ENCODE assay signal across 21 cellular contexts in the genomic region with DNA sequence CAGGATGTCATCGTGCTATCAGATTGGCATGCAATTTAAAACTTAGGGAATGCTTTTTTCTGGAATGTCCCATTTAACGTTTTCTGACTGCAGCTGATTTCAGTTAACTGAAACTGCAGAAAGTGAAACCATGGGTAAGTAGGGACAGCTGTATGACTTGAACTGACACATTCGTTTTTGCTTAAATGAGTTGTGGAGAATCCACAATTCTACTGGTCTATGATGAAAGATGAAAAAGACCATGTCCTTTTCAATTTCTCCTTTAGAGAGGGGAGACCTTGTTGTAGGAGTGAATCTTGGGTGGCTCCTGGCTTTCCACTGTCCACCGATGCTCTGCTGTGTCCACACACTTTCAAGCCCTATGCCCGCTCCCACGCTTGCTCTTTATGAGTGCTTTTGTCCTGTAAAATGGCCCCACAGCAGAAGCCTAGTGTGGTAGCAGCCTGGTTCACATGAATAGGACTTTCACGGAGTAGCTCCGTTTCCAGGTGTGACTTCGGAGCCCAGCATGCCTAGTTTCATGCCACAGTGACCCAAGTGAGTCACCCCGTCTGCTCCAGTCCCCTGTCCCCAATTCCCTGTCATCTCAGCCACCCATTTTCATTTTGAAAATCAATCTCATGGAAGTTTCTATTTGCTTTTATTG. TPM values are rescaled to one million over a fixed set of nuclear protein-coding genes. Genes with fewer than 3 reads are reported as not detected.
DNase-seq lines count a peak whose midpoint lies in the region; ATAC-seq, FAIRE-seq and TF ChIP-seq lines count a peak whose summit lies in the region.
"Had no signal": no experiment of that assay in that cellular context is flagged by ENCODE, and none has a peak within 500 bp of the region (broad histone marks: within the 10 kb centered on the region; RNA-seq: fewer than 3 reads in every experiment).

No MANE protein-coding gene starts in this region.

- H2BK5ac ChIP-seq in IMR-90 (ENCODE audit: low read depth, low read length, poor library complexity, severe bottlenecking) (no peak overlapping the region), H1 (ENCODE audit: low read depth, low read length) (peak overlapping the region; percentile 30; the same call in 1 of the 2 replicates)

- peaks cover 7% of the 10 kb centered on the region for H3K9me1 ChIP-seq in IMR-90 (ENCODE audit: insufficient read depth, low read length)

- no peak for TF ChIP-seq CTCF in IMR-90 (conservative IDR thresholded peaks at IDR 0.05; ENCODE audit: low read depth, low read length)
- no peak for TF ChIP-seq CTCF in H1 (IDR thresholded peaks at IDR 0.05; ENCODE audit: control extremely low read depth in 1 of 3, insufficient read depth in 1 of 3, low read depth in 1 of 3, low read length in 3 of 3)

- H4K91ac ChIP-seq in IMR-90 (ENCODE audit: insufficient read depth, low read depth, low read length) (no peak overlapping the region), H1 (replicated peaks; ENCODE audit: insufficient read length, low read length) (no peak overlapping the region)

- H3K27me3 Mint-ChIP-seq in activated naive CD4-positive, alpha-beta T cell treated with anti-CD3 and anti-CD28 coated beads for 36 hours (ENCODE audit: low read depth) = no peaks in the 10 kb centered on the region
- H3K27me3 Mint-ChIP-seq: IgD-negative memory B cell had no signal

- H2AFZ ChIP-seq in IMR-90 (replicated peaks; ENCODE audit: low read length, poor library complexity) (no peak overlapping the region), H1 (ENCODE audit: low read length) (no peak overlapping the region)

- no peaks in the 10 kb centered on the region for H4K20me1 ChIP-seq in IMR-90 (ENCODE audit: insufficient read depth, low read length)
- H4K20me1 ChIP-seq in H1 (replicated peaks in 1 of 2; ENCODE audit: control insufficient read depth in 1 of 2, insufficient read depth in 2 of 2, low read length in 2 of 2) = peaks cover 3 to 6% of the 10 kb centered on the region in 2 experiments

- TF ChIP-seq POLR2A in IMR-90 (IDR thresholded peaks at IDR 0.05; ENCODE audit: low read depth, low read length) (no peak), H1 (IDR thresholded peaks at IDR 0.05; ENCODE audit: control extremely low read depth in 1 of 2, low read depth in 2 of 2, low read length in 2 of 2) (no peak)

- dilution Hi-C loops in IMR-90 (cut with HindIII; ENCODE audit: low sequenced_read_pairs, unreplicated experiment) = no loop called here

- no peak for FAIRE-seq in H1 (lab: Jason Lieb, UNC)
- FAIRE-seq: frontal cortex had no signal

- H3K9me3 Mint-ChIP-seq in activated naive CD4-positive, alpha-beta T cell treated with anti-CD3 and anti-CD28 coated beads for 36 hours = no peaks in the 10 kb centered on the region
- no peaks in the 10 kb centered on the region for H3K9me3 Mint-ChIP-seq in stimulated activated effector memory CD8-positive, alpha-beta T cell treated with anti-CD3 and anti-CD28 coated beads, Interleukin-12 subunit alpha, Interleukin-12 subunit beta, amount 100 ng/mL, for 72 hours
- H3K9me3 Mint-ChIP-seq: IgD-negative memory B cell had no signal

- H2BK12ac ChIP-seq in H1 (ENCODE audit: low read depth, low read length) = no peak overlapping the region

- TF ChIP-seq RAD21 in IMR-90 (IDR thresholded peaks at IDR 0.05; ENCODE audit: low read length) = no peak
- TF ChIP-seq RAD21 in H1 (IDR thresholded peaks at IDR 0.05 in 1 of 2, conservative IDR thresholded peaks at IDR 0.05 in 1 of 2; ENCODE audit: low read depth in 2 of 2, low read length in 2 of 2) = no peak

- H3K23me2 ChIP-seq in H1 (ENCODE audit: low read depth, low read length) = peaks cover 6% of the 10 kb centered on the region; the same call in 1 of the 2 replicates

- H2BK15ac ChIP-seq in IMR-90 (ENCODE audit: low read depth, low read length) = no peak overlapping the region
- no peak overlapping the region for H2BK15ac ChIP-seq in H1 (ENCODE audit: low read length)

- H2AK5ac ChIP-seq in IMR-90 (ENCODE audit: low read depth, low read length) (no peak overlapping the region), H1 (ENCODE audit: low read depth, low read length) (no peak overlapping the region)

- POLR2A ChIA-PET in IMR-90 (lab: Charles Lee; ENCODE audit: unreplicated experiment) (no interaction called here), H1 (lab: Charles Lee; ENCODE audit: partially characterized antibody) (interaction anchor here (0.9 to 1.0 kb wide), 2 partner anchors 8 to 86 kb away, joined by 3 read pairs; no protein-coding TSS in a partner anchor)

- H3K14ac ChIP-seq in IMR-90 (replicated peaks; ENCODE audit: low read depth, low read length) (no peak overlapping the region), H1 (ENCODE audit: insufficient read length) (no peak overlapping the region)

- H3K27ac ChIP-seq in IMR-90 (ENCODE audit: insufficient read depth, low read length) (no peak overlapping the region), H1 (ENCODE audit: low read depth, low read length) (no peak overlapping the region)
- H3K27ac ChIP-seq: HL-60, neutrophil, upper lobe of right lung had no signal

- H4K5ac ChIP-seq in IMR-90 (ENCODE audit: low read depth, low read length) (no peak overlapping the region), H1 (ENCODE audit: insufficient read length, low read depth, low read length) (no peak overlapping the region)

- H2AK9ac ChIP-seq in IMR-90 (replicated peaks; ENCODE audit: low read depth, low read length, poor library complexity) = peak overlapping the region; percentile 9

- H3K9ac ChIP-seq in IMR-90 (ENCODE audit: low read depth, low read length) = no peak overlapping the region
- no peak overlapping the region for H3K9ac ChIP-seq in H1 (replicated peaks in 1 of 4; ENCODE audit: extremely low read depth in 1 of 4, low read depth in 3 of 4, low read length in 3 of 4)

- no TSS peak for BruUV-seq in IMR-90 (replicated peaks; lab: Mats Ljungman, UMichigan)

- peaks cover 22% of the 10 kb centered on the region for H3K36me3 Mint-ChIP-seq in activated naive CD4-positive, alpha-beta T cell treated with anti-CD3 and anti-CD28 coated beads for 36 hours (ENCODE audit: low read depth)
- peaks cover 93% of the 10 kb centered on the region for H3K36me3 Mint-ChIP-seq in stimulated activated effector memory CD8-positive, alpha-beta T cell treated with anti-CD3 and anti-CD28 coated beads, Interleukin-12 subunit alpha, Interleukin-12 subunit beta, amount 100 ng/mL, for 72 hours

- DNase-seq in activated naive CD4-positive, alpha-beta T cell treated with anti-CD3 and anti-CD28 coated beads for 36 hours = no peak
- DNase-seq in activated naive CD4-positive, alpha-beta T cell treated with anti-CD3 and anti-CD28 coated beads, Interleukin-2, amount 50 U/mL, for 16 hours = no peak
- DNase-seq in IMR-90 (no peak), H1 (ENCODE audit: low read depth in 1 of 2, low spot score in 2 of 2) (no peak), Ammon's horn (ENCODE audit: low spot score) (no peak), NCI-H526 (lab: John Stamatoyannopoulos, UW) (no peak)
- DNase-seq in stimulated activated effector memory CD8-positive, alpha-beta T cell treated with anti-CD3 and anti-CD28 coated beads, Interleukin-12 subunit alpha, Interleukin-12 subunit beta, amount 100 ng/mL, for 72 hours (ENCODE audit: low spot score in 2 of 2) = no peak
- DNase-seq: activated naive CD4-positive, alpha-beta T cell; NCI-H187 treated with DMSO at 0.1 percent for 48 hours; NCI-H446; RPMI8226; stimulated activated CD4-positive, alpha-beta T cell treated with anti-CD3 and anti-CD28 coated beads, Interleukin-15, amount 100 ng/mL, for 24 hours; stimulated activated naive CD4-positive, alpha-beta T cell treated with Interleukin-2 at 50 U/mL for 16 hours had no signal

- H3K4me3 ChIP-seq in IMR-90 (ENCODE audit: insufficient read depth, low read depth, low read length) (no peak overlapping the region), H1 (ENCODE audit: extremely low read depth in 1 of 4, insufficient read depth in 2 of 4, low read depth in 3 of 4, low read length in 4 of 4) (no peak overlapping the region)
- H3K4me3 ChIP-seq: right atrium auricular region, upper lobe of right lung had no signal

- no peak overlapping the region for H3K4me3 Mint-ChIP-seq in activated naive CD4-positive, alpha-beta T cell treated with anti-CD3 and anti-CD28 coated beads for 36 hours
- no peak overlapping the region for H3K4me3 Mint-ChIP-seq in stimulated activated effector memory CD8-positive, alpha-beta T cell treated with anti-CD3 and anti-CD28 coated beads, Interleukin-12 subunit alpha, Interleukin-12 subunit beta, amount 100 ng/mL, for 72 hours
- H3K4me3 Mint-ChIP-seq: IgD-negative memory B cell had no signal

- no peaks in the 10 kb centered on the region for H3K4me1 ChIP-seq in IMR-90 (ENCODE audit: control insufficient read depth, insufficient read depth, low read length)
- peaks cover 0 to 3% (median 0%) of the 10 kb centered on the region in 4 experiments; a peak in 3 of 7 replicates for H3K4me1 ChIP-seq in H1 (replicated peaks in 1 of 4; ENCODE audit: control insufficient read depth in 3 of 4, insufficient read depth in 4 of 4, low read length in 3 of 4)
- H3K4me1 ChIP-seq: upper lobe of right lung had no signal

- CTCF ChIA-PET in activated naive CD4-positive, alpha-beta T cell treated with anti-CD3 and anti-CD28 coated beads for 36 hours (lab: Charles Lee) = no interaction called here
- CTCF ChIA-PET in IMR-90 (lab: Yijun Ruan, JAX) (interaction anchor here (1.2 kb wide), 1 partner anchor 402 kb away, joined by 5 read pairs; no protein-coding TSS in a partner anchor), H1 (lab: Charles Lee; ENCODE audit: partially characterized antibody) (interaction anchor here (0.6 to 0.9 kb wide), 3 partner anchors 15 to 68 kb away, joined by 3 to 5 read pairs (median 3); no protein-coding TSS in a partner anchor)

- H3K4ac ChIP-seq in IMR-90 (ENCODE audit: low read depth, low read length) (no peak overlapping the region), H1 (replicated peaks; ENCODE audit: insufficient read length, low read depth, low read length) (no peak overlapping the region)

- no peak overlapping the region for H2BK120ac ChIP-seq in IMR-90 (ENCODE audit: low read depth, low read length)
- no peak overlapping the region for H2BK120ac ChIP-seq in H1 (replicated peaks; ENCODE audit: low read depth, low read length)

- H3K4me1 Mint-ChIP-seq in activated naive CD4-positive, alpha-beta T cell treated with anti-CD3 and anti-CD28 coated beads for 36 hours (ENCODE audit: low read depth) = peaks cover 11% of the 10 kb centered on the region
- peaks cover 69% of the 10 kb centered on the region for H3K4me1 Mint-ChIP-seq in stimulated activated effector memory CD8-positive, alpha-beta T cell treated with anti-CD3 and anti-CD28 coated beads, Interleukin-12 subunit alpha, Interleukin-12 subunit beta, amount 100 ng/mL, for 72 hours

- H3K4me2 ChIP-seq in IMR-90 (ENCODE audit: low read depth, low read length) (no peak overlapping the region), H1 (ENCODE audit: insufficient read depth in 1 of 2, low read depth in 2 of 2, low read length in 2 of 2) (no peak overlapping the region)

- no peak overlapping the region for H2BK20ac ChIP-seq in IMR-90 (ENCODE audit: low read depth, low read length)
- H2BK20ac ChIP-seq in H1 (ENCODE audit: low read length) = no peak overlapping the region

- H4K8ac ChIP-seq in IMR-90 (ENCODE audit: low read depth in 2 of 2, low read length in 2 of 2) (no peak overlapping the region), H1 (ENCODE audit: extremely low read depth, insufficient read depth, low read length) (peak overlapping the region; percentile 28; the same call in 1 of the 2 replicates)

- H3K18ac ChIP-seq in IMR-90 (ENCODE audit: low read depth, low read length) (no peak overlapping the region), H1 (ENCODE audit: extremely low read depth, low read length) (no peak overlapping the region)

- in situ Hi-C loops in IMR-90 (cut with MboI; ENCODE audit: low sequenced_read_pairs) = no loop called here

- peak overlapping the region; percentile 67 for H3K27ac Mint-ChIP-seq in activated naive CD4-positive, alpha-beta T cell treated with anti-CD3 and anti-CD28 coated beads for 36 hours
- H3K27ac Mint-ChIP-seq in stimulated activated effector memory CD8-positive, alpha-beta T cell treated with anti-CD3 and anti-CD28 coated beads, Interleukin-12 subunit alpha, Interleukin-12 subunit beta, amount 100 ng/mL, for 72 hours = peak overlapping the region; percentile 84

- 100% methylated on average over 5 of the region's 10 CpGs; no CpG with 5 or more reads in 1 of the 2 experiments for WGBS in IMR-90 (ENCODE audit: extremely low coverage in 2 of 2, insufficient read length in 1 of 2), 2 experiments
- WGBS in H1 (ENCODE audit: extremely low coverage in 1 of 2, insufficient coverage in 1 of 2, insufficient read length in 1 of 2, insufficient replicate concordance in 2 of 2, low coverage in 1 of 2, low lambda C conversion rate in 2 of 2, missing lambda C conversion rate in 1 of 2), 2 experiments = 86% methylated on average over 10 of the region's 10 CpGs; no CpG with 5 or more reads in 1 of the 2 experiments

- intact Hi-C loops in activated naive CD4-positive, alpha-beta T cell treated with anti-CD3 and anti-CD28 coated beads for 36 hours (cut with micrococcal nuclease) = no loop called here
- intact Hi-C loops in IMR-90 (cut with micrococcal nuclease) = no loop called here

- no peak overlapping the region for H3K23ac ChIP-seq in IMR-90 (ENCODE audit: low read depth, low read length)
- H3K23ac ChIP-seq in H1 (ENCODE audit: insufficient read length) = no peak overlapping the region

- no peaks in the 10 kb centered on the region for H3K27me3 ChIP-seq in IMR-90 (ENCODE audit: control insufficient read depth, insufficient read depth, low read length)
- H3K27me3 ChIP-seq in H1 (replicated peaks in 1 of 4; ENCODE audit: control insufficient read depth in 3 of 4, extremely low read depth in 1 of 4, insufficient read depth in 3 of 4, low read length in 3 of 4) = no peaks in the 10 kb centered on the region
- H3K27me3 ChIP-seq: neutrophil, right atrium auricular region, upper lobe of right lung had no signal

- H3K79me1 ChIP-seq in IMR-90 (ENCODE audit: low read depth in 1 of 2, low read length in 2 of 2) (peaks cover 11 to 33% of the 10 kb centered on the region in 2 experiments), H1 (ENCODE audit: low read depth, low read length) (peaks cover 2% of the 10 kb centered on the region)

- no peak overlapping the region for H3K56ac ChIP-seq in IMR-90 (ENCODE audit: extremely low read depth, insufficient read depth, low read length)
- no peak overlapping the region for H3K56ac ChIP-seq in H1 (replicated peaks; ENCODE audit: insufficient read length, low read depth, low read length)

- H3K79me2 ChIP-seq in H1 (ENCODE audit: control insufficient read depth in 1 of 2, insufficient read depth in 2 of 2, low read length in 2 of 2) = no peaks in the 10 kb centered on the region

- peaks cover 45% of the 10 kb centered on the region for H3K36me3 ChIP-seq in IMR-90 (ENCODE audit: control insufficient read depth, insufficient read depth, low read length)
- H3K36me3 ChIP-seq in H1 (ENCODE audit: control insufficient read depth in 2 of 4, insufficient read depth in 4 of 4, low read length in 3 of 4) = peaks cover 2 to 40% (median 18%) of the 10 kb centered on the region in 4 experiments; a peak in 7 of 8 replicates

- no peak for TF ChIP-seq EP300 in H1 (IDR thresholded peaks at IDR 0.05; ENCODE audit: borderline replicate concordance in 1 of 2, low read depth in 2 of 2, low read length in 2 of 2)

- no peak for ATAC-seq in IMR-90 (ENCODE audit: low read depth)
- ATAC-seq in stimulated activated effector memory CD8-positive, alpha-beta T cell treated with anti-CD3 and anti-CD28 coated beads, Interleukin-12 subunit alpha, Interleukin-12 subunit beta, amount 100 ng/mL, for 72 hours = peak; percentile 59
- ATAC-seq in GM21390 (IDR thresholded peaks at IDR 0.05; ENCODE audit: unreplicated experiment) = no peak
- ATAC-seq: HCT116 had no signal

- H3K9me3 ChIP-seq in IMR-90 (ENCODE audit: control insufficient read depth, insufficient read depth, low read length) (no peaks in the 10 kb centered on the region), H1 (ENCODE audit: insufficient read depth in 2 of 2, low read depth in 1 of 2, low read length in 1 of 2) (no peaks in the 10 kb centered on the region)
- H3K9me3 ChIP-seq: neutrophil, right atrium auricular region, upper lobe of right lung had no signal

RNA-seq across cellular contexts. Expression of a gene that starts 21.9 kb away (rescaled TPM):
- 100 to 1,000 TPM in 1 of 2 experiments, 10 to 100 TPM in 1; 99.1 to 107 TPM for total RNA-seq in activated naive CD4-positive, alpha-beta T cell treated with anti-CD3 and anti-CD28 coated beads for 36 hours
- 187 and 235 TPM in 2 replicates for total RNA-seq in IMR-90 (2012; rRNA removed)
- polyA plus RNA-seq in IMR-90 (2012; rRNA removed) (338 and 349 TPM in 2 replicates), H1 (2011; rRNA removed) (148 and 245 TPM in 2 replicates)
- polyA plus RNA-seq in IMR-90 (2012; cell fraction: cytosol; rRNA removed) = 134 and 310 TPM in 2 replicates
- polyA plus RNA-seq in IMR-90 (2012; cell fraction: nucleus; rRNA removed; ENCODE audit: low replicate concordance) = 32.9 and 226 TPM in 2 replicates
- total RNA-seq in H1 (2021; fragmentation: NEBNext Ultra II Directional; extraction: Animal tissue kit (Norgen Biotek cat#: 25700)) = 109 and 119 TPM in 2 replicates
- polyA plus RNA-seq in H1 (2011; cell fraction: cytosol; rRNA removed) = 164 TPM
- 78.1 TPM for polyA plus RNA-seq in H1 (2011; cell fraction: nucleus; rRNA removed)
- polyA plus RNA-seq in H1 (2012, experiment 1 of 2) = 140 to 180 TPM (median 156 TPM) in 4 replicates
- 183 TPM for polyA plus RNA-seq in H1 (2012, experiment 2 of 2)
- polyA plus RNA-seq in H1 (2013, experiment 1 of 2) = 117 TPM
- 115 TPM for polyA plus RNA-seq in H1 (2013, experiment 2 of 2)
- 88.5 and 108 TPM in 2 replicates for polyA minus RNA-seq in H1 (2011; rRNA and poly(A)+ RNA removed)
- 26.3 TPM for polyA minus RNA-seq in H1 (2011; cell fraction: cytosol; rRNA and poly(A)+ RNA removed)
- 29.9 TPM for polyA minus RNA-seq in H1 (2011; cell fraction: nucleus; rRNA and poly(A)+ RNA removed)

RNA-seq across cellular contexts. Expression of a gene that starts 27.2 kb away (rescaled TPM):
- total RNA-seq in activated naive CD4-positive, alpha-beta T cell treated with anti-CD3 and anti-CD28 coated beads for 36 hours = 100 to 1,000 TPM; 115 to 120 TPM
- total RNA-seq in IMR-90 (2012; rRNA removed) = 3.6 and 4.3 TPM in 2 replicates
- polyA plus RNA-seq in IMR-90 (2012; rRNA removed) = 2.8 and 2.9 TPM in 2 replicates
- 1.6 and 2.4 TPM in 2 replicates for polyA plus RNA-seq in IMR-90 (2012; cell fraction: cytosol; rRNA removed)
- 3.8 and 6.6 TPM in 2 replicates for polyA plus RNA-seq in IMR-90 (2012; cell fraction: nucleus; rRNA removed; ENCODE audit: low replicate concordance)
- 0.42 and 0.99 TPM in 2 replicates for total RNA-seq in H1 (2021; fragmentation: NEBNext Ultra II Directional; extraction: Animal tissue kit (Norgen Biotek cat#: 25700))
- 0.27 and 0.28 TPM in 2 replicates for polyA plus RNA-seq in H1 (2011; rRNA removed)
- 0.35 TPM for polyA plus RNA-seq in H1 (2011; cell fraction: cytosol; rRNA removed)
- 0.19 TPM for polyA plus RNA-seq in H1 (2011; cell fraction: nucleus; rRNA removed)
- polyA plus RNA-seq in H1 (2012, experiment 1 of 2) = 0.29 to 0.46 TPM (median 0.34 TPM) in 4 replicates
- 0.34 TPM for polyA plus RNA-seq in H1 (2012, experiment 2 of 2)
- 0.20 TPM for polyA plus RNA-seq in H1 (2013, experiment 1 of 2)
- 0.24 TPM for polyA plus RNA-seq in H1 (2013, experiment 2 of 2)
- 0.22 and 0.35 TPM in 2 replicates for polyA minus RNA-seq in H1 (2011; rRNA and poly(A)+ RNA removed)
- polyA minus RNA-seq in H1 (2011; cell fraction: cytosol; rRNA and poly(A)+ RNA removed) = not detected
- 0.50 TPM for polyA minus RNA-seq in H1 (2011; cell fraction: nucleus; rRNA and poly(A)+ RNA removed)

Comparison
In these comparisons a context has a peak if more than half of its experiments do, and no peak if none do; other contexts are left out.
1. RNA of a gene that starts 27.2 kb away (total RNA-seq): 115 to 120 TPM in activated naive CD4-positive, alpha-beta T cell treated with anti-CD3 and anti-CD28 coated beads for 36 hours; 3.6 to 4.3 TPM in IMR-90 and 0.42 to 0.99 TPM in H1; every median in the first group is over 10 times any median in the second.